ENCODE assay signal across 8 cellular contexts in the genomic region with DNA sequence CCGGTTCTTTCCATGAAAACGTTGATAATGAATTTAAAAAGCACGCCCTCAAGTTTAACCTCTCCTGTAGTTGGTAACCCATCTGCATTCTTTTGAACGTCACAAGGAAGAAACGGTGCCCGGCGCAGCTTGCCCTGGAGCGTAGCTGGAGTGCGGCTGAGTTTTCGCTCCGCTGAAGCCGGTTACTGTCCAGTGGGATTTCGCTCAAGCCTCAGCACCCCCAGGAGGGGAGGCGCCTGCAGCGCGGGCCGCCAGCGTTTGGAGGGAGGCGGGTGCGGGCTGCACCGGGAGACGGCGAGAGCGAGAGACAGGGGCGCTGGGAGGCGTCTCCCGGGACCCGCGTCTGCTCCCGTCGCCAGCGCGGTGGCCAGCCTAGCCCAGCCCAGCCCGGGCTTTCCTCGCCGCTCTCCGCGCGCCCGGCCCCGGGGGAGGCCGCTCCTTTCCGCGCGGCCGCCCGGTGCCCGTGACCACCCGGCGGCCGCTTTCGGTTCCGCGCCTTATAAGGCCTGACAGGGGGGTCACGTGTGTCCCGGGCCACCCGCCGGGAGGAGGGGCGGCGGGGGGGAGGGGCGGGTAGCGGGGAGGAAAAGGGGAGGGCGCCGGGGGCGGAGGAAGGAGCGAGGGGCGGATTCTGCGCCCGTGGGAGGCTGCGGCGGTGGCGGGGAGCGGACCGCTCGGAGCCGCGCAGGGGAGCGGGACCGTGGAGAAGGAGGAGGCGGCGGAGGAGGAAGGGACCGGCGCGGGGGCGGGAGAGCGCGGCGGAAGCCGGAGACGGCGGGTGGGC. TPM values are rescaled to one million over a fixed set of nuclear protein-coding genes. Genes with fewer than 3 reads are reported as not detected.
DNase-seq lines count a peak whose midpoint lies in the region; ATAC-seq and TF ChIP-seq lines count a peak whose summit lies in the region.

No MANE protein-coding gene starts in this region.

- peaks cover 22% of the 10 kb centered on the region for H3K4me1 ChIP-seq in PC-3 (ENCODE audit: insufficient read depth, low read length)
- peaks cover 7 to 8% of the 10 kb centered on the region in 2 donors for H3K4me1 ChIP-seq in naive thymus-derived CD4-positive, alpha-beta T cell (ENCODE audit: control insufficient read depth in 2 of 2, insufficient read depth in 2 of 2, low read length in 2 of 2)

- H3K36me3 Mint-ChIP-seq in naive thymus-derived CD4-positive, alpha-beta T cell, result no peaks in the 10 kb centered on the region
- no peaks in the 10 kb centered on the region for H3K36me3 Mint-ChIP-seq in stimulated activated memory B cell treated with anti-CD40 and anti-IgM and Interleukin-4, amounts not matched to agents 10 μg/mL and 1 μg/mL and 100 μg/mL, for 72 hours

- DNase-seq in D341Med (ENCODE audit: low spot score), result peak; percentile 94
- DNase-seq in GM20000 (ENCODE audit: low spot score), result peak; percentile 99
- DNase-seq in HS-5 (ENCODE audit: low read depth), result peak; percentile 15
- peak; percentile 76 for DNase-seq in PC-3
- DNase-seq in activated T-helper 1 cell treated with Interleukin-2 at 50 U/mL for 16 hours (ENCODE audit: low read depth), result peak; percentile 85
- DNase-seq in fibroblast of gingiva (ENCODE audit: low read depth), result peak; percentile 91
- peak; percentile 67 to 87 (median 79) for DNase-seq in naive thymus-derived CD4-positive, alpha-beta T cell

- H3K4me3 ChIP-seq in PC-3 (ENCODE audit: low read length), result peak overlapping the region; percentile 77
- peak overlapping the region; percentile 70 for H3K4me3 ChIP-seq in naive thymus-derived CD4-positive, alpha-beta T cell (ENCODE audit: low read length)

- no peaks in the 10 kb centered on the region for H3K27me3 ChIP-seq in PC-3 (ENCODE audit: low read length)
- no peaks in the 10 kb centered on the region for H3K27me3 ChIP-seq in naive thymus-derived CD4-positive, alpha-beta T cell (ENCODE audit: control insufficient read depth in 2 of 2, insufficient read depth in 2 of 2, low read length in 2 of 2)

- TF ChIP-seq CTCF in GM20000 (IDR thresholded peaks at IDR 0.05; ENCODE audit: extremely low read depth, missing control alignments) (no peak), PC-3 (conservative IDR thresholded peaks at IDR 0.05; ENCODE audit: low read depth, low read length) (no peak)

- H2AFZ ChIP-seq in PC-3 (ENCODE audit: low read length), result peak overlapping the region; percentile 71

- H4K20me1 ChIP-seq in PC-3 (ENCODE audit: low read length), result no peaks in the 10 kb centered on the region

- peak overlapping the region; percentile 29 to 91 (median 84) for H3K27ac Mint-ChIP-seq in naive thymus-derived CD4-positive, alpha-beta T cell
- peak overlapping the region; percentile 82 for H3K27ac Mint-ChIP-seq in stimulated activated memory B cell treated with anti-CD40 and anti-IgM and Interleukin-4, amounts not matched to agents 10 μg/mL and 1 μg/mL and 100 μg/mL, for 72 hours

- no peaks in the 10 kb centered on the region for H3K9me2 ChIP-seq in PC-3 (replicated peaks; ENCODE audit: low read length)

- H3F3A ChIP-seq in PC-3 (ENCODE audit: low read length, unreplicated experiment), result no peaks in the 10 kb centered on the region

- H3K4me1 Mint-ChIP-seq in naive thymus-derived CD4-positive, alpha-beta T cell, result peaks cover 7 to 22% (median 20%) of the 10 kb centered on the region in 7 donors
- peaks cover 21% of the 10 kb centered on the region for H3K4me1 Mint-ChIP-seq in stimulated activated memory B cell treated with anti-CD40 and anti-IgM and Interleukin-4, amounts not matched to agents 10 μg/mL and 1 μg/mL and 100 μg/mL, for 72 hours

- CTCF ChIA-PET in PC-3 (lab: Charles Lee), result no interaction called here
- CTCF ChIA-PET in naive thymus-derived CD4-positive, alpha-beta T cell (lab: Charles Lee), result no interaction called here

- H3K9ac ChIP-seq in PC-3 (ENCODE audit: low read length), result peak overlapping the region; percentile 68

- H3K36me3 ChIP-seq in PC-3 (ENCODE audit: low read depth, low read length), result no peaks in the 10 kb centered on the region
- no peaks in the 10 kb centered on the region for H3K36me3 ChIP-seq in naive thymus-derived CD4-positive, alpha-beta T cell (ENCODE audit: control insufficient read depth in 2 of 3, insufficient read depth in 3 of 3, low read length in 3 of 3)

- peaks cover 0 to 10% (median 5%) of the 10 kb centered on the region in 11 donors for H3K9me3 Mint-ChIP-seq in naive thymus-derived CD4-positive, alpha-beta T cell
- peaks cover 11% of the 10 kb centered on the region for H3K9me3 Mint-ChIP-seq in stimulated activated memory B cell treated with anti-CD40 and anti-IgM and Interleukin-4, amounts not matched to agents 10 μg/mL and 1 μg/mL and 100 μg/mL, for 72 hours

- peaks cover 0 to 58% (median 0%) of the 10 kb centered on the region in 5 donors for H3K27me3 Mint-ChIP-seq in naive thymus-derived CD4-positive, alpha-beta T cell
- peaks cover 28% of the 10 kb centered on the region for H3K27me3 Mint-ChIP-seq in stimulated activated memory B cell treated with anti-CD40 and anti-IgM and Interleukin-4, amounts not matched to agents 10 μg/mL and 1 μg/mL and 100 μg/mL, for 72 hours

- no TSS peak for BruUV-seq in PC-3 (replicated peaks; lab: Mats Ljungman, UMichigan)

- peak; percentile 61 for ATAC-seq in PC-3
- ATAC-seq in naive thymus-derived CD4-positive, alpha-beta T cell, result peak; percentile 92
- peak; percentile 92 for ATAC-seq in stimulated activated memory B cell treated with anti-CD40 and anti-IgM and Interleukin-4, amounts not matched to agents 10 μg/mL and 1 μg/mL and 100 μg/mL, for 72 hours

- H3K79me2 ChIP-seq in PC-3 (ENCODE audit: low read length), result peaks cover 42% of the 10 kb centered on the region

- peak overlapping the region; percentile 67 for H3K27ac ChIP-seq in PC-3 (ENCODE audit: low read length)
- H3K27ac ChIP-seq in naive thymus-derived CD4-positive, alpha-beta T cell (ENCODE audit: low read depth, low read length), result peak overlapping the region; percentile 73

- H3K4me3 Mint-ChIP-seq in naive thymus-derived CD4-positive, alpha-beta T cell, result peak overlapping the region; percentile 83 to 95 (median 90)
- H3K4me3 Mint-ChIP-seq in stimulated activated memory B cell treated with anti-CD40 and anti-IgM and Interleukin-4, amounts not matched to agents 10 μg/mL and 1 μg/mL and 100 μg/mL, for 72 hours, result peak overlapping the region; percentile 92

- intact Hi-C loops in PC-3 (cut with micrococcal nuclease), result loop anchor here (2.0 to 10.0 kb wide), 4 partner anchors 79 to 373 kb away; partner anchors contain the start of gene VWA8
- intact Hi-C loops in naive thymus-derived CD4-positive, alpha-beta T cell (cut with micrococcal nuclease), result loop anchor here (1.0 to 10.0 kb wide), 15 partner anchors 8 to 1265 kb away; partner anchors contain the start of genes DGKH (in 2 of the 2), VWA8 (in 2 of the 2), AKAP11 (in 1 of the 2) and KBTBD6 (in 1 of the 2)

- POLR2A ChIA-PET in PC-3 (lab: Charles Lee; ENCODE audit: unreplicated experiment), result no interaction called here
- POLR2A ChIA-PET in naive thymus-derived CD4-positive, alpha-beta T cell (lab: Charles Lee), result no interaction called here

- no peaks in the 10 kb centered on the region for H3K9me3 ChIP-seq in PC-3 (ENCODE audit: low read length)
- no peaks in the 10 kb centered on the region for H3K9me3 ChIP-seq in naive thymus-derived CD4-positive, alpha-beta T cell (ENCODE audit: control insufficient read depth in 2 of 3, low read length in 3 of 3)

- peak overlapping the region; percentile 91 for H3K4me2 ChIP-seq in PC-3 (ENCODE audit: low read length)

RNA-seq across cellular contexts. Expression of gene DGKH, which starts 8.3 kb away (rescaled TPM):
- 4.5 and 5.9 TPM in 2 replicates for total RNA-seq in PC-3 (2014; rRNA removed)
- total RNA-seq in naive thymus-derived CD4-positive, alpha-beta T cell, result 10 to 100 TPM in 1 of 5 experiments, 1 to 10 TPM in 4; 6.5 to 16.4 (median 7.1) TPM
- polyA plus RNA-seq in naive thymus-derived CD4-positive, alpha-beta T cell, result 1 to 10 TPM in 1 of 2 donors, under 1 TPM in 1; 0.85 to 1.2 TPM

Comparison
In these comparisons a context has a peak if more than half of its experiments do, and no peak if none do; other contexts are left out.
1. Peak in every context shown above with its lines: DNase-seq, ATAC-seq, H3K4me3 ChIP-seq and H3K27ac ChIP-seq.
2. DNase-seq: peak in every context shown above with its lines; median percentile 99 in GM20000; 94 in D341Med; 91 in fibroblast of gingiva; 85 in activated T-helper 1 cell treated with Interleukin-2 at 50 U/mL for 16 hours; 79 in naive thymus-derived CD4-positive, alpha-beta T cell; 76 in PC-3; 15 in HS-5.